31 cellular contexts compared by ENCODE assay signal in the genomic region with DNA sequence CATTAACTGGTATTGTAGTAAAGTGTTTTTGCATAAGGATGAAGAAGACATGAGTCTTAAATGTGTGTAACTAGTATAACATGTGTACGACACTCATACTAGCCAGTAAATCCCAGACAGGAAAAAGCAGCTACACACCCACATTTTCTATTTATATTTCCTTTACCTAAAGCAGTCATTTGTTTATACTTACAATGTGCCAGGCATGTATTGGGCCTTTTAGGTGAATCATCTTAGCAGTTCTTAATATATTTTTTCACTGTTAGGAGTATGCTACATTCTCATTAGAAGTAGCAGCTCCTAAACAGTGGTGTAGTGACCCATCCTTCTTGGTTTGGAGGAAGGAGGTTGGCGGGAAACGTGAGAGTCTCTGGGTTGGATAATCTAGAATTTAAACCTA. TPM values are rescaled to one million over a fixed set of nuclear protein-coding genes. Genes with fewer than 3 reads are reported as not detected.
DNase-seq lines count a peak whose midpoint lies in the region; ATAC-seq, FAIRE-seq and TF ChIP-seq lines count a peak whose summit lies in the region.
"Had no signal": no experiment of that assay in that cellular context is flagged by ENCODE, and none has a peak within 500 bp of the region (broad histone marks: within the 10 kb centered on the region; RNA-seq: fewer than 3 reads in every experiment).

No MANE protein-coding gene starts in this region.

- H3K36me3 ChIP-seq in bronchial epithelial cell (ENCODE audit: control insufficient read depth, insufficient read depth, low read length) (no peaks in the 10 kb centered on the region), thyroid gland (no peaks in the 10 kb centered on the region)
- H3K36me3 ChIP-seq: ascending aorta; BLaER1 treated with 17β-estradiol and CSF1 and Interleukin-3, amounts not matched to agents 10 nM and 100 nM; SJSA1; upper lobe of right lung had no signal

- H3K27me3 Mint-ChIP-seq in CD14-positive monocyte (ENCODE audit: low read depth in 3 of 3), result peaks cover 0 to 2% (median 1%) of the 10 kb centered on the region in 3 donors
- H3K27me3 Mint-ChIP-seq: activated naive CD8-positive, alpha-beta T cell; central memory CD8-positive, alpha-beta T cell; memory B cell; progenitor cell of endocrine pancreas had no signal

- no peak overlapping the region for H3K4me3 ChIP-seq in bronchial epithelial cell (ENCODE audit: low read depth, low read length)
- H3K4me3 ChIP-seq in thyroid gland (replicated peaks in 1 of 3), result no peak overlapping the region
- H3K4me3 ChIP-seq: ascending aorta; BLaER1 treated with 17β-estradiol and CSF1 and Interleukin-3, amounts not matched to agents 10 nM and 100 nM; hepatocyte; SJSA1; upper lobe of right lung had no signal

- H3K4me1 ChIP-seq in foreskin keratinocyte, result no peaks in the 10 kb centered on the region
- peaks cover 0 to 3% of the 10 kb centered on the region in 2 donors for H3K4me1 ChIP-seq in thyroid gland
- H3K4me1 ChIP-seq: ascending aorta had no signal

- no peaks in the 10 kb centered on the region for H3K9me3 ChIP-seq in thyroid gland
- H3K9me3 ChIP-seq: ascending aorta; BLaER1 treated with 17β-estradiol and CSF1 and Interleukin-3, amounts not matched to agents 10 nM and 100 nM; SJSA1; upper lobe of right lung had no signal

- H3K9me3 Mint-ChIP-seq in CD14-positive monocyte, result no peaks in the 10 kb centered on the region
- H3K9me3 Mint-ChIP-seq: central memory CD8-positive, alpha-beta T cell; IgD-negative memory B cell; immature natural killer cell; memory B cell; stimulated activated naive B cell treated with anti-CD40 and anti-IgM and Interleukin-4, amounts not matched to agents 10 μg/mL and 1 μg/mL and 100 μg/mL, for 72 hours had no signal

- intact Hi-C loops in CD14-positive monocyte (cut with micrococcal nuclease) (loop anchor here in 1 of 2 donors (1.0 kb wide), 1 partner anchor 60 kb away; no protein-coding TSS in a partner anchor), thyroid gland (cut with DNase I) (no loop called here)

- H3K27ac ChIP-seq in foreskin keratinocyte, result no peak overlapping the region
- H3K27ac ChIP-seq in thyroid gland, result no peak overlapping the region
- H3K27ac ChIP-seq: ascending aorta, hepatocyte, SJSA1, upper lobe of right lung had no signal

- H3K27me3 ChIP-seq in bronchial epithelial cell (ENCODE audit: control insufficient read depth, insufficient read depth, low read length) (no peaks in the 10 kb centered on the region), foreskin keratinocyte (no peaks in the 10 kb centered on the region), thyroid gland (no peaks in the 10 kb centered on the region)
- H3K27me3 ChIP-seq: ascending aorta; BLaER1 treated with 17β-estradiol and CSF1 and Interleukin-3, amounts not matched to agents 10 nM and 100 nM; hepatocyte; SJSA1; upper lobe of right lung had no signal

- H3K4me3 Mint-ChIP-seq in CD14-positive monocyte, result no peak overlapping the region
- H3K4me3 Mint-ChIP-seq: activated CD8-positive, alpha-beta T cell treated with anti-CD3 and anti-CD28 coated beads, Interleukin-2, amount 10 ng/mL, durations not matched to agents 7 days and 5 days; activated naive CD8-positive, alpha-beta T cell; central memory CD8-positive, alpha-beta T cell; T-helper 17 cell had no signal

- H3K36me3 Mint-ChIP-seq in CD14-positive monocyte, result no peaks in the 10 kb centered on the region
- H3K36me3 Mint-ChIP-seq: activated naive CD8-positive, alpha-beta T cell; immature natural killer cell; memory B cell; stimulated activated naive B cell treated with anti-CD40 and anti-IgM and Interleukin-4, amounts not matched to agents 10 μg/mL and 1 μg/mL and 100 μg/mL, for 72 hours had no signal

- ATAC-seq in foreskin keratinocyte, result peak; percentile 41
- no peak for ATAC-seq in HG03095 (IDR thresholded peaks at IDR 0.05; ENCODE audit: unreplicated experiment)
- ATAC-seq: activated CD8-positive, alpha-beta T cell treated with anti-CD3 and anti-CD28 coated beads, Interleukin-2, amount 10 ng/mL, durations not matched to agents 7 days and 5 days; T-helper 17 cell had no signal

- H3K4me1 Mint-ChIP-seq in CD14-positive monocyte, result peaks cover 18% of the 10 kb centered on the region
- H3K4me1 Mint-ChIP-seq: central memory CD8-positive, alpha-beta T cell had no signal

- DNase-seq in CD14-positive monocyte (ENCODE audit: low spot score), result no peak
- DNase-seq in HCEC 1CT, result peak; percentile 43
- peak; percentile 84 for DNase-seq in bronchial epithelial cell (ENCODE audit: low read depth)
- no peak for DNase-seq in foreskin keratinocyte
- no peak for DNase-seq in EL
- DNase-seq in iPS-NIHi7 (ENCODE audit: extremely low spot score), result no peak
- DNase-seq in thyroid gland, result no peak
- DNase-seq: activated CD4-positive, alpha-beta T cell treated with anti-CD3 and anti-CD28 coated beads for 1 hour; activated CD8-positive, alpha-beta T cell treated with anti-CD3 and anti-CD28 coated beads, Interleukin-2, amount 10 ng/mL, durations not matched to agents 7 days and 5 days; DMS79; foreskin melanocyte; NCI-H1092 treated with DMSO at 0.1 percent for 48 hours; NCI-H187 treated with DMSO at 0.1 percent for 48 hours; NCI-H2227 treated with DMSO at 0.1 percent for 48 hours; stimulated activated CD4-positive, alpha-beta T cell treated with anti-CD3 and anti-CD28 coated beads, Interleukin-4, amount 100 ng/mL, for 4 hours; stimulated activated naive B cell treated with anti-CD40 and anti-IgM and Interleukin-4, amounts not matched to agents 10 μg/mL and 1 μg/mL and 100 μg/mL, for 72 hours; T-helper 17 cell; upper lobe of right lung had no signal

- peak overlapping the region in 5 of 7 donors; percentile 82 to 93 (median 90) for H3K27ac Mint-ChIP-seq in CD14-positive monocyte
- H3K27ac Mint-ChIP-seq: activated CD8-positive, alpha-beta T cell treated with anti-CD3 and anti-CD28 coated beads, Interleukin-2, amount 10 ng/mL, durations not matched to agents 7 days and 5 days; activated naive CD8-positive, alpha-beta T cell; immature natural killer cell; memory B cell; progenitor cell of endocrine pancreas; stimulated activated naive B cell treated with anti-CD40 and anti-IgM and Interleukin-4, amounts not matched to agents 10 μg/mL and 1 μg/mL and 100 μg/mL, for 72 hours; T-helper 17 cell had no signal

- no peak for TF ChIP-seq CTCF in CD14-positive monocyte (IDR thresholded peaks at IDR 0.05)
- TF ChIP-seq CTCF in bronchial epithelial cell (IDR thresholded peaks at IDR 0.05; ENCODE audit: insufficient read depth, low read length, severe bottlenecking), result no peak
- TF ChIP-seq CTCF in foreskin keratinocyte (conservative IDR thresholded peaks at IDR 0.05), result no peak
- no peak for TF ChIP-seq CTCF in thyroid gland (IDR thresholded peaks at IDR 0.05)

- TF ChIP-seq POLR2A in thyroid gland (IDR thresholded peaks at IDR 0.05), result no peak

- 90 to 91% methylated on average over 3 of the region's 3 CpGs for WGBS in thyroid gland, 2 donors

- FAIRE-seq in bronchial epithelial cell (lab: Jason Lieb, UNC), result no peak

RNA-seq across cellular contexts. Expression of gene TMC1, which starts 55.8 kb away (rescaled TPM):
- polyA plus RNA-seq in CD14-positive monocyte (under 1 TPM; 0.40 to 0.55 TPM), foreskin keratinocyte (not detected in 2 replicates)
- total RNA-seq in bronchial epithelial cell (1.0 TPM in 1 of 2 replicates, not detected in the other), foreskin keratinocyte (not detected in 2 replicates), thyroid gland (under 1 TPM in 2 of 4 donors, not detected in 2; 0.11 to 0.13 TPM)
- total RNA-seq: activated CD8-positive, alpha-beta T cell treated with anti-CD3 and anti-CD28 coated beads, Interleukin-2, amount 10 ng/mL, durations not matched to agents 7 days and 5 days; ascending aorta; epithelial cell of proximal tubule; progenitor cell of endocrine pancreas; RPMI7951; T-helper 17 cell; upper lobe of right lung had no signal
- polyA plus RNA-seq: IgD-negative memory B cell, immature natural killer cell had no signal

Comparison
In these comparisons a context has a peak if more than half of its experiments do, and no peak if none do; other contexts are left out.
1. DNase-seq: peak in HCEC 1CT (single experiment) and bronchial epithelial cell (single experiment); none in CD14-positive monocyte (single experiment), foreskin keratinocyte (0 of 2), EL (single experiment), iPS-NIHi7 (single experiment) and thyroid gland (0 of 2).